Comparison of ENCODE assay signal across 33 cellular contexts in the genomic region with DNA sequence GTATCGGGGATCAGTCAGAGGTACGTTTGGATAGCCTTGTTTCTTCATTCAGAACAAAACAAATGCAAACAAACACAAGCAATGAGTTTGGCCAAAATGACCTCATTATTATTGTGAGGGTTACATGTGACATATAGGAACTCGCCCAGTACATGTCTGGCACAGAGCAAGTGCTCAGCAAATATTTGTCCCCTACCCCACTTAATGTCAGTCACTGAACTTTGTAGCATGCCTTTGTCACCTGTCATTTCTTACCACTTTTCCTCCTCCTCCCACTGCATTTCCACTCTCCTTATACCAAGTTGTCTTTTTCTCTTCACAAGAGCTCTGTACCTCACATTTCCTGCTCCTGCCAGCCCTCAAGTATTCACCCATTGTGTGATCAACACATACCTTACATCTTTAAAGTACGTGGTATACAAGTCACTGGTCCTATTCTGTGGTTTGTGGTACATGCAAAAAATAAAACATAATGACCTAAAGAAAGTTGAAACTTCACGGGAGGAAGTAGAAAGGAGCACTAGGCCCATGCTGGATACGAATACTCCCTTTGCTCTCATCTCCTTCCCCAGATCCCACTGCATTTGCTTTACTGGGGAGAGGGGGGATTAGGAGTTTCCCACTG.
DNase-seq lines count a peak whose midpoint lies in the region; ATAC-seq, FAIRE-seq and TF ChIP-seq lines count a peak whose summit lies in the region.
"Had no signal": no experiment of that assay in that cellular context is flagged by ENCODE, and none has a peak within 500 bp of the region (broad histone marks: within the 10 kb centered on the region; RNA-seq: fewer than 3 reads in every experiment).

No MANE protein-coding gene starts in this region.

- peak; percentile 12 for FAIRE-seq in GM18507 (lab: Jason Lieb, UNC)
- FAIRE-seq: HTR-8/SVneo, small intestine had no signal

- no peaks in the 10 kb centered on the region for H3K9me3 ChIP-seq in lung (ENCODE audit: control insufficient read depth in 2 of 2, insufficient read depth in 1 of 2, low read length in 1 of 2)
- H3K9me3 ChIP-seq: BLaER1, stomach, thyroid gland had no signal

- H3K4me3 ChIP-seq in lung, result no peak overlapping the region
- H3K4me3 ChIP-seq: BLaER1, dorsolateral prefrontal cortex, GM23338, stomach, thyroid gland had no signal

- no peak for DNase-seq in GM18507 (ENCODE audit: extremely low spot score, insufficient read length, low read depth)
- peak; percentile 49 for DNase-seq in astrocyte of the hippocampus (ENCODE audit: low read depth, low spot score)
- DNase-seq in lung (ENCODE audit: low spot score), result no peak
- DNase-seq: activated CD4-positive, alpha-beta T cell treated with anti-CD3 and anti-CD28 coated beads, Interleukin-2, amount 10 ng/mL, durations not matched to agents 7 days and 5 days; activated gamma-delta T cell treated with Interleukin-2 at 50 U/mL for 16 hours; activated naive CD8-positive, alpha-beta T cell treated with anti-CD3 and anti-CD28 coated beads, Interleukin-2, amount 50 U/mL, for 24 hours; activated T-cell treated with anti-CD3 and anti-CD28 coated beads, Interleukin-2, amount 50 U/mL, for 24 hours; brain microvascular endothelial cell; DND-41; dorsolateral prefrontal cortex; hypothalamus; immature natural killer cell; KBM-7; left ventricle myocardium superior; natural killer cell; NCI-H1436 treated with DMSO at 0.1 percent for 48 hours; NCI-H2107; NCI-H446; NCI-H774; small intestine; stimulated activated CD4-positive, alpha-beta T cell treated with anti-CD3 and anti-CD28 coated beads, Interleukin-1b, Interleukin-23, amount 100 ng/mL, for 48 hours; stimulated activated CD8-positive, alpha-beta memory T cell treated with anti-CD3 and anti-CD28 coated beads, Interleukin-4, amount 100 ng/mL, for 48 hours; stomach; thyroid gland; WERI-Rb-1 had no signal

- H3K36me3 ChIP-seq in lung (ENCODE audit: control insufficient read depth in 2 of 2, insufficient read depth in 2 of 2, low read length in 2 of 2), result no peaks in the 10 kb centered on the region
- H3K36me3 ChIP-seq: BLaER1, brain microvascular endothelial cell, stomach, thyroid gland, WERI-Rb-1 had no signal

- WGBS in lung, 2 donors, result 58 to 64% methylated on average over 6 of the region's 6 CpGs

- no peak for TF ChIP-seq CTCF in lung (IDR thresholded peaks at IDR 0.05; ENCODE audit: control extremely low read depth, extremely low read depth)

- ATAC-seq in HG03378 (IDR thresholded peaks at IDR 0.05; ENCODE audit: unreplicated experiment) (peak; percentile 53), lung (ENCODE audit: insufficient read depth, low FRiP score) (peak; percentile 17), GM19463 (IDR thresholded peaks at IDR 0.05; ENCODE audit: unreplicated experiment) (no peak), SK-N-SH treated with all-trans-retinoic acid at 6 μM for 48 hours (no peak), HG02571 (IDR thresholded peaks at IDR 0.05; ENCODE audit: unreplicated experiment) (no peak)
- ATAC-seq: activated naive CD8-positive, alpha-beta T cell treated with anti-CD3 and anti-CD28 coated beads, Interleukin-2, amount 50 U/mL, for 24 hours; GM23338; left ventricle myocardium superior; natural killer cell; Right ventricle myocardium inferior had no signal

- H3K4me1 ChIP-seq in lung (ENCODE audit: control insufficient read depth in 2 of 2, insufficient read depth in 2 of 2, low read length in 2 of 2), result peaks cover 0 to 2% of the 10 kb centered on the region in 2 donors
- H3K4me1 ChIP-seq: BLaER1, stomach, thyroid gland had no signal

- H3K27ac ChIP-seq in lung (ENCODE audit: low read depth in 1 of 2, low read length in 1 of 2), result no peak overlapping the region
- H3K27ac ChIP-seq: BLaER1, brain microvascular endothelial cell, dorsolateral prefrontal cortex, stomach, thyroid gland, WERI-Rb-1 had no signal

- H3K27me3 ChIP-seq in lung (ENCODE audit: control insufficient read depth, insufficient read depth), result no peaks in the 10 kb centered on the region
- H3K27me3 ChIP-seq: BLaER1, brain microvascular endothelial cell, stomach, thyroid gland had no signal

TF ChIP-seq in SK-N-SH treated with all-trans-retinoic acid at 6 μM for 48 hours, 23 proteins besides CTCF, POLR2A, EP300 and RAD21:
- TF ChIP-seq GLIS3 (CRISPR knock-in tag; IDR thresholded peaks at IDR 0.05), result no peak
- TF ChIP-seq ISL1 (CRISPR knock-in tag; IDR thresholded peaks at IDR 0.05), result no peak
- no peak for TF ChIP-seq TCF4 (CRISPR knock-in tag; IDR thresholded peaks at IDR 0.05; ENCODE audit: borderline replicate concordance)
- no peak for TF ChIP-seq RARB (CRISPR knock-in tag; IDR thresholded peaks at IDR 0.05)
- TF ChIP-seq TOX (CRISPR knock-in tag; IDR thresholded peaks at IDR 0.05; ENCODE audit: borderline replicate concordance), result no peak
- TF ChIP-seq, protein P1, sequence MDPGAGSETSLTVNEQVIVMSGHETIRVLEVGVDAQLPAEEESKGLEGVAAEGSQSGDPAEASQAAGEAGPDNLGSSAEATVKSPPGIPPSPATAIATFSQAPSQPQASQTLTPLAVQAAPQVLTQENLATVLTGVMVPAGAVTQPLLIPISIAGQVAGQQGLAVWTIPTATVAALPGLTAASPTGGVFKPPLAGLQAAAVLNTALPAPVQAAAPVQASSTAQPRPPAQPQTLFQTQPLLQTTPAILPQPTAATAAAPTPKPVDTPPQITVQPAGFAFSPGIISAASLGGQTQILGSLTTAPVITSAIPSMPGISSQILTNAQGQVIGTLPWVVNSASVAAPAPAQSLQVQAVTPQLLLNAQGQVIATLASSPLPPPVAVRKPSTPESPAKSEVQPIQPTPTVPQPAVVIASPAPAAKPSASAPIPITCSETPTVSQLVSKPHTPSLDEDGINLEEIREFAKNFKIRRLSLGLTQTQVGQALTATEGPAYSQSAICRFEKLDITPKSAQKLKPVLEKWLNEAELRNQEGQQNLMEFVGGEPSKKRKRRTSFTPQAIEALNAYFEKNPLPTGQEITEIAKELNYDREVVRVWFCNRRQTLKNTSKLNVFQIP (CRISPR knock-in tag; IDR thresholded peaks at IDR 0.05; ENCODE audit: borderline replicate concordance, low read depth), result no peak
- no peak for TF ChIP-seq CSDC2 (CRISPR knock-in tag; IDR thresholded peaks at IDR 0.05)
- no peak for TF ChIP-seq SNAI2 (CRISPR knock-in tag; IDR thresholded peaks at IDR 0.05)
- TF ChIP-seq, protein P2, sequence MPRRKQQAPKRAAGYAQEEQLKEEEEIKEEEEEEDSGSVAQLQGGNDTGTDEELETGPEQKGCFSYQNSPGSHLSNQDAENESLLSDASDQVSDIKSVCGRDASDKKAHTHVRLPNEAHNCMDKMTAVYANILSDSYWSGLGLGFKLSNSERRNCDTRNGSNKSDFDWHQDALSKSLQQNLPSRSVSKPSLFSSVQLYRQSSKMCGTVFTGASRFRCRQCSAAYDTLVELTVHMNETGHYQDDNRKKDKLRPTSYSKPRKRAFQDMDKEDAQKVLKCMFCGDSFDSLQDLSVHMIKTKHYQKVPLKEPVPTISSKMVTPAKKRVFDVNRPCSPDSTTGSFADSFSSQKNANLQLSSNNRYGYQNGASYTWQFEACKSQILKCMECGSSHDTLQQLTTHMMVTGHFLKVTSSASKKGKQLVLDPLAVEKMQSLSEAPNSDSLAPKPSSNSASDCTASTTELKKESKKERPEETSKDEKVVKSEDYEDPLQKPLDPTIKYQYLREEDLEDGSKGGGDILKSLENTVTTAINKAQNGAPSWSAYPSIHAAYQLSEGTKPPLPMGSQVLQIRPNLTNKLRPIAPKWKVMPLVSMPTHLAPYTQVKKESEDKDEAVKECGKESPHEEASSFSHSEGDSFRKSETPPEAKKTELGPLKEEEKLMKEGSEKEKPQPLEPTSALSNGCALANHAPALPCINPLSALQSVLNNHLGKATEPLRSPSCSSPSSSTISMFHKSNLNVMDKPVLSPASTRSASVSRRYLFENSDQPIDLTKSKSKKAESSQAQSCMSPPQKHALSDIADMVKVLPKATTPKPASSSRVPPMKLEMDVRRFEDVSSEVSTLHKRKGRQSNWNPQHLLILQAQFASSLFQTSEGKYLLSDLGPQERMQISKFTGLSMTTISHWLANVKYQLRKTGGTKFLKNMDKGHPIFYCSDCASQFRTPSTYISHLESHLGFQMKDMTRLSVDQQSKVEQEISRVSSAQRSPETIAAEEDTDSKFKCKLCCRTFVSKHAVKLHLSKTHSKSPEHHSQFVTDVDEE (CRISPR knock-in tag; IDR thresholded peaks at IDR 0.05), result no peak
- TF ChIP-seq PPARA (CRISPR knock-in tag; IDR thresholded peaks at IDR 0.05; ENCODE audit: borderline replicate concordance), result no peak

Comparison
In these comparisons a context has a peak if more than half of its experiments do, and no peak if none do; other contexts are left out.
1. ATAC-seq: peak in HG03378 (single experiment) and lung (single experiment); none in GM19463 (single experiment), SK-N-SH treated with all-trans-retinoic acid at 6 μM for 48 hours (single experiment) and HG02571 (single experiment).